In genomic region chr3:160027541-160028195, GRCh38 we compare ENCODE assay signal across 9 cellular contexts. TPM values are rescaled to one million over a fixed set of nuclear protein-coding genes. Genes with fewer than 3 reads are reported as not detected.
DNase-seq lines count a peak whose midpoint lies in the region; ATAC-seq, FAIRE-seq and TF ChIP-seq lines count a peak whose summit lies in the region.
"Had no signal": no experiment of that assay in that cellular context is flagged by ENCODE, and none has a peak within 500 bp of the region (broad histone marks: within the 10 kb centered on the region; RNA-seq: fewer than 3 reads in every experiment).

No MANE protein-coding gene starts in this region.

- in situ Hi-C loops in K562 (cut with MboI) = no loop called here

- H2AFZ ChIP-seq in MM.1S (ENCODE audit: low read length) (no peak overlapping the region), K562 (ENCODE audit: low read depth, low read length) (no peak overlapping the region)

- no TSS peak for BruUV-seq in K562 (replicated peaks; lab: Mats Ljungman, UMichigan)

- no peaks in the 10 kb centered on the region for H3K79me2 ChIP-seq in MM.1S (ENCODE audit: low read length)
- no peaks in the 10 kb centered on the region for H3K79me2 ChIP-seq in K562 (ENCODE audit: control insufficient read depth, insufficient read depth, low read length)

- TF ChIP-seq POLR2A in K562 (conservative IDR thresholded peaks at IDR 0.05) = no peak

- TF ChIP-seq CTCF in HEK293 (tag by site-specific recombination; IDR thresholded peaks at IDR 0.05) (no peak), MM.1S (IDR thresholded peaks at IDR 0.05; ENCODE audit: low read length) (no peak), K562 (IDR thresholded peaks at IDR 0.05 in 2 of 3, conservative IDR thresholded peaks at IDR 0.05 in 1 of 3; ENCODE audit: insufficient read depth in 2 of 3, low read depth in 1 of 3, low read length in 3 of 3) (no peak)

- CTCF ChIA-PET in HEK293 (lab: Yijun Ruan, JAX) = interaction anchor here (0.5 to 0.8 kb wide), 5 partner anchors 22 to 763 kb away, joined by 3 to 4 read pairs (median 3); no protein-coding TSS in a partner anchor
- CTCF ChIA-PET in K562 (lab: Yijun Ruan, JAX; ENCODE audit: low intra/inter-chr PET ratio) = no interaction called here

- H3F3A ChIP-seq in MM.1S (ENCODE audit: insufficient read depth, low read length) = peaks cover 8% of the 10 kb centered on the region; the same call in 1 of the 2 replicates

- H3K36me3 ChIP-seq in HEK293 (ENCODE audit: control insufficient read depth in 2 of 2, insufficient read depth in 1 of 2, low read length in 2 of 2) (no peaks in the 10 kb centered on the region), MM.1S (replicated peaks; ENCODE audit: insufficient read depth, low read length) (no peaks in the 10 kb centered on the region), K562 (ENCODE audit: control insufficient read depth, insufficient read depth, low read length) (no peaks in the 10 kb centered on the region)
- H3K36me3 ChIP-seq: BLaER1 had no signal

- intact Hi-C loops in K562 (cut with micrococcal nuclease) = no loop called here

- H3K9me2 ChIP-seq in MM.1S (replicated peaks; ENCODE audit: insufficient read depth, low read length) = no peaks in the 10 kb centered on the region

- no peaks in the 10 kb centered on the region for H3K9me1 ChIP-seq in K562 (ENCODE audit: control insufficient read depth, insufficient read depth, low read length)

- no peak for TF ChIP-seq RAD21 in K562 (CRISPR knock-in tag; conservative IDR thresholded peaks at IDR 0.05 in 1 of 2, IDR thresholded peaks at IDR 0.05 in 1 of 2)

- peak; percentile 52 for ATAC-seq in K562

- DNase-seq in SIG-M5 treated with dmso at 0.1 percent for 504 hours (lab: John Stamatoyannopoulos, UW; ENCODE audit: unreplicated experiment) (peak; percentile 55), SIG-M5 (lab: John Stamatoyannopoulos, UW) (no peak), MM.1S (peak; percentile 43), K562 (ENCODE audit: extremely low read depth in 1 of 4, low spot score in 3 of 4) (peak in 1 of 4 experiments; percentile 4), NCI-H2029 treated with DMSO at 0.1 percent for 48 hours (lab: John Stamatoyannopoulos, UW) (no peak), SKM-1 (lab: John Stamatoyannopoulos, UW; ENCODE audit: unreplicated experiment) (no peak)
- no peak for DNase-seq in NK-92 treated with Interleukin-12 subunit alpha and Interleukin-12 subunit beta, amount 100 ng/mL, for 24 hours (lab: John Stamatoyannopoulos, UW)

- no peaks in the 10 kb centered on the region for H3K27me3 ChIP-seq in MM.1S (replicated peaks; ENCODE audit: insufficient read depth, low read length)
- peaks cover 0 to 6% of the 10 kb centered on the region in 2 experiments for H3K27me3 ChIP-seq in K562 (ENCODE audit: control insufficient read depth in 2 of 2, insufficient read depth in 2 of 2, low read length in 2 of 2)
- H3K27me3 ChIP-seq: BLaER1 had no signal

- H3K4me3 ChIP-seq in HEK293 (ENCODE audit: low read depth, low read length) = no peak overlapping the region
- H3K4me3 ChIP-seq in MM.1S (ENCODE audit: low read length) = no peak overlapping the region
- H3K4me3 ChIP-seq in K562 = no peak overlapping the region
- H3K4me3 ChIP-seq: BLaER1 had no signal

- POLR2A ChIA-PET in HEK293 (lab: Yijun Ruan, JAX) = no interaction called here
- POLR2A ChIA-PET in K562 (lab: Yijun Ruan, JAX) = no interaction called here

- no peaks in the 10 kb centered on the region for H3K4me1 ChIP-seq in HEK293 (ENCODE audit: control insufficient read depth, insufficient read depth, low read length)
- peaks cover 15% of the 10 kb centered on the region for H3K4me1 ChIP-seq in MM.1S (ENCODE audit: low read length)
- H3K4me1 ChIP-seq in K562 (replicated peaks in 1 of 2; ENCODE audit: control insufficient read depth in 2 of 2, insufficient read depth in 2 of 2, low read length in 2 of 2) = no peaks in the 10 kb centered on the region; a peak in 2 of 5 replicates
- H3K4me1 ChIP-seq: BLaER1 had no signal

- H3K27ac ChIP-seq in HEK293 (ENCODE audit: extremely low read depth, low read depth, low read length) = no peak overlapping the region
- H3K27ac ChIP-seq in MM.1S (ENCODE audit: low read length) = no peak overlapping the region; the same call in 1 of the 2 replicates
- H3K27ac ChIP-seq in K562 (ENCODE audit: extremely low read depth, low read depth, low read length) = no peak overlapping the region
- H3K27ac ChIP-seq: BLaER1 had no signal

- no peak overlapping the region for H3K9ac ChIP-seq in MM.1S (ENCODE audit: low read length)
- H3K9ac ChIP-seq in K562 (ENCODE audit: insufficient read depth in 1 of 2, low read depth in 2 of 2, low read length in 2 of 2) = no peak overlapping the region
- H3K9ac ChIP-seq: BLaER1 had no signal

- WGBS in K562 (ENCODE audit: insufficient coverage, low coverage, missing lambda C conversion rate) = 8% methylated on average over 6 of the region's 6 CpGs

- H4K20me1 ChIP-seq in MM.1S (ENCODE audit: insufficient read depth, low read length) (no peaks in the 10 kb centered on the region), K562 (replicated peaks; ENCODE audit: control insufficient read depth, insufficient read depth, low read length) (no peaks in the 10 kb centered on the region)
- H4K20me1 ChIP-seq: BLaER1 had no signal

- H3K9me3 ChIP-seq in HEK293 (ENCODE audit: control insufficient read depth, insufficient read depth, low read depth, low read length) (no peaks in the 10 kb centered on the region), MM.1S (replicated peaks; ENCODE audit: insufficient read depth, low read length) (no peaks in the 10 kb centered on the region), K562 (replicated peaks; ENCODE audit: control insufficient read depth, insufficient read depth, low read depth, low read length) (no peaks in the 10 kb centered on the region)
- H3K9me3 ChIP-seq: BLaER1 had no signal

- H3K4me2 ChIP-seq in MM.1S (ENCODE audit: low read depth, low read length) = no peak overlapping the region
- H3K4me2 ChIP-seq in K562 (ENCODE audit: insufficient read depth, low read length) = no peak overlapping the region
- H3K4me2 ChIP-seq: BLaER1 had no signal

- FAIRE-seq in K562 (lab: Jason Lieb, UNC) = peak; percentile 42

- TF ChIP-seq EP300 in K562 (IDR thresholded peaks at IDR 0.05; ENCODE audit: low read length) = peak; percentile 13

TF ChIP-seq in K562, 482 proteins besides CTCF, POLR2A, EP300 and RAD21 (continues in another document):
- TF ChIP-seq, protein P1, sequence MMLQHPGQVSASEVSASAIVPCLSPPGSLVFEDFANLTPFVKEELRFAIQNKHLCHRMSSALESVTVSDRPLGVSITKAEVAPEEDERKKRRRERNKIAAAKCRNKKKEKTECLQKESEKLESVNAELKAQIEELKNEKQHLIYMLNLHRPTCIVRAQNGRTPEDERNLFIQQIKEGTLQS (IDR thresholded peaks at IDR 0.05) = no peak
- TF ChIP-seq, protein P1 (CRISPR knock-in tag; conservative IDR thresholded peaks at IDR 0.05) = no peak
- no peak for TF ChIP-seq SUPT5H (IDR thresholded peaks at IDR 0.05)
- no peak for TF ChIP-seq ZNF644 (tag; IDR thresholded peaks at IDR 0.05; ENCODE audit: low read depth)
- TF ChIP-seq ZNF316 (IDR thresholded peaks at IDR 0.05) = peak; percentile 93
- no peak for TF ChIP-seq ZNF668 (CRISPR knock-in tag; IDR thresholded peaks at IDR 0.05)

RNA-seq across cellular contexts. Expression of gene IL12A, which starts 39.0 kb away (rescaled TPM):
- not detected in 2 replicates for total RNA-seq in K562 (2011; cell fraction: chromatin; rRNA removed; ENCODE audit: low replicate concordance)
- total RNA-seq in K562 (2011; cell fraction: nucleolus; rRNA removed) = not detected in 2 replicates
- not detected in 2 replicates for total RNA-seq in K562 (2011; cell fraction: nucleoplasm; rRNA removed)
- total RNA-seq in K562 (2014; rRNA removed) (not detected in 2 replicates), K562 (2014; rRNA removed; fragmentation: Illumina TruSeq; extraction: Trizol) (0.35 TPM in 1 of 2 replicates, not detected in the other), K562 (2015; rRNA removed; fragmentation: Illumina TruSeq; extraction: Trizol) (not detected in 2 replicates), K562 (2021) (0.13 TPM in 1 of 2 replicates, not detected in the other)
- polyA plus RNA-seq in K562 (2011; rRNA removed) (not detected in 2 replicates), K562 (2014; fragmentation: Illumina TruSeq; extraction: Trizol) (not detected in 2 replicates), K562 (2014; fragmentation: Nextera tagmentation; extraction: Ambion mirVana) (not detected), K562 (2014; rRNA removed) (not detected in 2 replicates)
- polyA plus RNA-seq in K562 (2011; cell fraction: cytosol; rRNA removed) = not detected in 2 replicates
- polyA plus RNA-seq in K562 (2011; cell fraction: nucleus; rRNA removed) = 0.14 and 0.27 TPM in 2 replicates
- not detected in 2 replicates for polyA plus RNA-seq in K562 (2012)
- polyA minus RNA-seq in K562 (2011; rRNA and poly(A)+ RNA removed) = not detected in 2 replicates
- not detected in 2 replicates for polyA minus RNA-seq in K562 (2011; cell fraction: cytosol; rRNA and poly(A)+ RNA removed)
- not detected in 2 replicates for polyA minus RNA-seq in K562 (2011; cell fraction: nucleus; rRNA and poly(A)+ RNA removed)

Comparison
In these comparisons a context has a peak if more than half of its experiments do, and no peak if none do; other contexts are left out.
1. DNase-seq: peak in SIG-M5 treated with dmso at 0.1 percent for 504 hours (single experiment) and MM.1S (single experiment); none in SIG-M5 (single experiment), NCI-H2029 treated with DMSO at 0.1 percent for 48 hours (single experiment), NK-92 treated with Interleukin-12 subunit alpha and Interleukin-12 subunit beta, amount 100 ng/mL, for 24 hours (single experiment) and SKM-1 (single experiment).